ENCODE assay signal across 9 cellular contexts in genomic region chr15:70062321-70062956, GRCh38. TPM values are rescaled to one million over a fixed set of nuclear protein-coding genes. Genes with fewer than 3 reads are reported as not detected.
A peak's percentile ranks its signal among the peaks of the same experiment; 100 is the strongest.
DNase-seq lines count a peak whose midpoint lies in the region; ATAC-seq, FAIRE-seq and TF ChIP-seq lines count a peak whose summit lies in the region.
"Had no signal": no experiment of that assay in that cellular context is flagged by ENCODE, and none has a peak within 500 bp of the region (broad histone marks: within the 10 kb centered on the region; RNA-seq: fewer than 3 reads in every experiment).

No MANE protein-coding gene starts in this region.

- ATAC-seq in T-cell (replicated peaks in 1 of 4) (no peak), HG03457 (IDR thresholded peaks at IDR 0.05; ENCODE audit: unreplicated experiment) (no peak)

- peaks cover 4% of the 10 kb centered on the region for H3K79me2 ChIP-seq in astrocyte (ENCODE audit: insufficient read depth, low read length)

- H3K27ac ChIP-seq in astrocyte (ENCODE audit: low read depth, low read length): no peak overlapping the region
- H3K27ac ChIP-seq in thyroid gland: peak overlapping the region; percentile 6 to 39 (median 24)
- H3K27ac ChIP-seq: C4-2B had no signal

- H3K27me3 ChIP-seq in astrocyte (ENCODE audit: insufficient read depth, low read length) (no peaks in the 10 kb centered on the region), thyroid gland (no peaks in the 10 kb centered on the region)

- intact Hi-C loops in thyroid gland (cut with DNase I): no loop called here
- intact Hi-C loops in activated CD4-positive, alpha-beta memory T cell treated with anti-CD3 and anti-CD28 coated beads for 36 hours (cut with micrococcal nuclease): no loop called here

- H4K20me1 ChIP-seq in astrocyte (ENCODE audit: insufficient read depth, low read length): peaks cover 88% of the 10 kb centered on the region

- H3K27ac Mint-ChIP-seq in astrocyte (ENCODE audit: unreplicated experiment) (no peak overlapping the region), T-cell (no peak overlapping the region)
- no peak overlapping the region for H3K27ac Mint-ChIP-seq in activated CD4-positive, alpha-beta memory T cell treated with anti-CD3 and anti-CD28 coated beads for 36 hours

- H3K36me3 Mint-ChIP-seq in astrocyte (ENCODE audit: low read depth, unreplicated experiment): peaks cover 45% of the 10 kb centered on the region
- H3K36me3 Mint-ChIP-seq in activated CD4-positive, alpha-beta memory T cell treated with anti-CD3 and anti-CD28 coated beads for 36 hours: peaks cover 57% of the 10 kb centered on the region
- H3K36me3 Mint-ChIP-seq in T-cell: peaks cover 64% of the 10 kb centered on the region

- POLR2A ChIA-PET in activated CD4-positive, alpha-beta memory T cell treated with anti-CD3 and anti-CD28 coated beads for 36 hours (lab: Charles Lee): no interaction called here
- POLR2A ChIA-PET in T-cell (lab: Charles Lee): no interaction called here

- TF ChIP-seq CTCF in astrocyte (IDR thresholded peaks at IDR 0.05; ENCODE audit: insufficient read depth, low read depth, low read length): no peak
- TF ChIP-seq CTCF in thyroid gland (IDR thresholded peaks at IDR 0.05): no peak

- peak overlapping the region; percentile 32 for H3K9ac ChIP-seq in astrocyte (ENCODE audit: low read length)

- H3K4me3 ChIP-seq in astrocyte (ENCODE audit: insufficient read depth, low read depth, low read length): peak overlapping the region; percentile 29
- no peak overlapping the region for H3K4me3 ChIP-seq in thyroid gland (replicated peaks in 1 of 3)

- H3K4me2 ChIP-seq in astrocyte (ENCODE audit: low read length): peak overlapping the region; percentile 81

- CTCF ChIA-PET in activated CD4-positive, alpha-beta memory T cell treated with anti-CD3 and anti-CD28 coated beads for 36 hours (lab: Charles Lee): interaction anchor here (0.6 kb wide), 1 partner anchor 597 kb away, joined by 3 read pairs; no protein-coding TSS in a partner anchor
- CTCF ChIA-PET in T-cell (lab: Charles Lee): no interaction called here

- H3K4me1 Mint-ChIP-seq in astrocyte (ENCODE audit: low read depth, unreplicated experiment) (peaks cover 7% of the 10 kb centered on the region), T-cell (peaks cover 0 to 3% (median 2%) of the 10 kb centered on the region in 3 donors)
- H3K4me1 Mint-ChIP-seq in activated CD4-positive, alpha-beta memory T cell treated with anti-CD3 and anti-CD28 coated beads for 36 hours (ENCODE audit: low read depth): no peaks in the 10 kb centered on the region

- TF ChIP-seq POLR2A in thyroid gland (IDR thresholded peaks at IDR 0.05): no peak

- WGBS in thyroid gland, 2 donors: 20 to 39% methylated on average over 24 to 28 of the region's 29 CpGs

- H3K9me3 ChIP-seq in astrocyte (ENCODE audit: insufficient read depth, low read depth, low read length): no peaks in the 10 kb centered on the region
- H3K9me3 ChIP-seq in thyroid gland: no peaks in the 10 kb centered on the region

- peaks cover 26% of the 10 kb centered on the region for H3K36me3 ChIP-seq in astrocyte (ENCODE audit: insufficient read depth, low read length)
- H3K36me3 ChIP-seq in thyroid gland: peaks cover 33 to 37% of the 10 kb centered on the region in 2 donors

- H3K4me3 Mint-ChIP-seq in astrocyte (ENCODE audit: unreplicated experiment) (no peak overlapping the region), T-cell (no peak overlapping the region)
- no peak overlapping the region for H3K4me3 Mint-ChIP-seq in activated CD4-positive, alpha-beta memory T cell treated with anti-CD3 and anti-CD28 coated beads for 36 hours

- DNase-seq in activated effector memory CD4-positive, alpha-beta T cell treated with anti-CD3 and anti-CD28 coated beads, Interleukin-2, amount 50 U/mL, for 16 hours: peak; percentile 53
- no peak for DNase-seq in activated effector memory CD4-positive, alpha-beta T cell treated with Interleukin-2 at 50 U/mL for 16 hours
- DNase-seq in astrocyte (ENCODE audit: low read depth) (peak; percentile 93), kidney tubule cell (ENCODE audit: low spot score) (peak; percentile 92), thyroid gland (peak; percentile 86 to 87), T-cell (no peak)
- DNase-seq in activated CD4-positive, alpha-beta memory T cell treated with anti-CD3 and anti-CD28 coated beads for 36 hours: no peak

- H3K27me3 Mint-ChIP-seq in astrocyte (ENCODE audit: low read depth, unreplicated experiment) (peaks cover 5% of the 10 kb centered on the region), T-cell (no peaks in the 10 kb centered on the region)
- no peaks in the 10 kb centered on the region for H3K27me3 Mint-ChIP-seq in activated CD4-positive, alpha-beta memory T cell treated with anti-CD3 and anti-CD28 coated beads for 36 hours

- H3K9me3 Mint-ChIP-seq in astrocyte (ENCODE audit: unreplicated experiment) (no peaks in the 10 kb centered on the region), T-cell (no peaks in the 10 kb centered on the region)
- no peaks in the 10 kb centered on the region for H3K9me3 Mint-ChIP-seq in activated CD4-positive, alpha-beta memory T cell treated with anti-CD3 and anti-CD28 coated beads for 36 hours

- H2AFZ ChIP-seq in astrocyte (ENCODE audit: low read depth, low read length): no peak overlapping the region

- no peak for FAIRE-seq in astrocyte (lab: Jason Lieb, UNC)

- H3K4me1 ChIP-seq in astrocyte (ENCODE audit: insufficient read depth, low read length) (peaks cover 23% of the 10 kb centered on the region), thyroid gland (peaks cover 37 to 66% of the 10 kb centered on the region in 2 donors)

RNA-seq across cellular contexts. Expression of gene TLE3, which starts 35.3 kb away (rescaled TPM):
- total RNA-seq in astrocyte (45.4 and 61.0 TPM in 2 replicates), thyroid gland (100 to 1,000 TPM in 1 of 4 donors, 10 to 100 TPM in 3; 39.1 to 275 (median 71.6) TPM), T-cell (100 to 1,000 TPM in 4 of 5 donors, 10 to 100 TPM in 1; 99.2 to 174 (median 160) TPM)
- 10 to 100 TPM; 85.4 to 95.1 TPM for total RNA-seq in activated CD4-positive, alpha-beta memory T cell treated with anti-CD3 and anti-CD28 coated beads for 36 hours

Comparison
In these comparisons a context has a peak if more than half of its experiments do, and no peak if none do; other contexts are left out.
1. DNase-seq: peak in activated effector memory CD4-positive, alpha-beta T cell treated with anti-CD3 and anti-CD28 coated beads, Interleukin-2, amount 50 U/mL, for 16 hours (single experiment), astrocyte (single experiment), kidney tubule cell (single experiment) and thyroid gland (2 of 2); none in activated effector memory CD4-positive, alpha-beta T cell treated with Interleukin-2 at 50 U/mL for 16 hours (single experiment), activated CD4-positive, alpha-beta memory T cell treated with anti-CD3 and anti-CD28 coated beads for 36 hours (single experiment) and T-cell (0 of 34).